Comparison of ENCODE assay signal across 10 cellular contexts in genomic region chr13:45121421-45121820, GRCh38. TPM values are rescaled to one million over a fixed set of nuclear protein-coding genes. Genes with fewer than 3 reads are reported as not detected.
A peak's percentile ranks its signal among the peaks of the same experiment; 100 is the strongest.
DNase-seq lines count a peak whose midpoint lies in the region; ATAC-seq and TF ChIP-seq lines count a peak whose summit lies in the region.
"Had no signal": no experiment of that assay in that cellular context is flagged by ENCODE, and none has a peak within 500 bp of the region (broad histone marks: within the 10 kb centered on the region; RNA-seq: fewer than 3 reads in every experiment).

No MANE protein-coding gene starts in this region.

- H3K4me1 Mint-ChIP-seq in GM23338 = peaks cover 5% of the 10 kb centered on the region; the same call in 2 of the 3 replicates

- no peaks in the 10 kb centered on the region for H3K27me3 Mint-ChIP-seq in GM23338 (ENCODE audit: insufficient read depth, low read depth, poor library complexity)
- H3K27me3 Mint-ChIP-seq: naive thymus-derived CD8-positive, alpha-beta T cell; T-cell had no signal

- H3K27me3 ChIP-seq in GM23338 (ENCODE audit: insufficient read depth) = no peaks in the 10 kb centered on the region
- H3K27me3 ChIP-seq in foreskin keratinocyte = no peaks in the 10 kb centered on the region
- no peaks in the 10 kb centered on the region for H3K27me3 ChIP-seq in stomach smooth muscle (ENCODE audit: control insufficient read depth in 1 of 2, insufficient read depth in 2 of 2, low read length in 2 of 2)

- H3K9me3 ChIP-seq in stomach smooth muscle (ENCODE audit: control insufficient read depth in 2 of 2, low read length in 2 of 2) = no peaks in the 10 kb centered on the region

- H4K20me1 ChIP-seq in GM23338 (replicated peaks; ENCODE audit: insufficient read depth) = peaks cover 26% of the 10 kb centered on the region

- no peaks in the 10 kb centered on the region for H3K36me3 ChIP-seq in GM23338 (ENCODE audit: insufficient read depth)
- H3K36me3 ChIP-seq in stomach smooth muscle (ENCODE audit: control insufficient read depth in 2 of 2, insufficient read depth in 2 of 2, low read length in 2 of 2) = no peaks in the 10 kb centered on the region

- no peak; a peak in 1 of 4 replicates for TF ChIP-seq CTCF in GM23338 (conservative IDR thresholded peaks at IDR 0.05; ENCODE audit: low read depth in 2 of 2)
- TF ChIP-seq CTCF in foreskin keratinocyte (conservative IDR thresholded peaks at IDR 0.05) = peak; percentile 44

- H3K9ac ChIP-seq in stomach smooth muscle (ENCODE audit: low read length in 2 of 2) = peak overlapping the region; percentile 85 to 91

- ATAC-seq in GM23338 (no peak), foreskin keratinocyte (peak; percentile 41)

- H2AFZ ChIP-seq in GM23338 = no peak overlapping the region

- H3K79me2 ChIP-seq in GM23338 (replicated peaks; ENCODE audit: insufficient read depth) = peaks cover 59% of the 10 kb centered on the region

- H3K27ac ChIP-seq in GM23338 (ENCODE audit: low read depth) (no peak overlapping the region), foreskin keratinocyte (peak overlapping the region; percentile 88), stomach smooth muscle (ENCODE audit: low read length) (no peak overlapping the region)

- no peaks in the 10 kb centered on the region for H3F3A ChIP-seq in GM23338 (replicated peaks; ENCODE audit: low read depth)

- no peak overlapping the region for H3K4me3 Mint-ChIP-seq in GM23338
- H3K4me3 Mint-ChIP-seq: naive thymus-derived CD8-positive, alpha-beta T cell; T-cell had no signal

- DNase-seq in GM23338 (ENCODE audit: low spot score) = peak; percentile 54
- DNase-seq in RKO (ENCODE audit: low spot score) = peak; percentile 72
- peak in 1 of 2 donors; percentile 22 for DNase-seq in foreskin keratinocyte
- no peak for DNase-seq in activated gamma-delta T cell treated with Interleukin-2 at 50 U/mL for 16 hours
- no peak for DNase-seq in nucleus accumbens (lab: John Stamatoyannopoulos, UW)
- DNase-seq in D341Med (ENCODE audit: low spot score) = no peak
- no peak for DNase-seq in NCI-H1436 (lab: John Stamatoyannopoulos, UW)

- no peaks in the 10 kb centered on the region; the same call in 2 of the 3 replicates for H3K36me3 Mint-ChIP-seq in GM23338 (ENCODE audit: low read depth)

- H3K4me2 ChIP-seq in GM23338 = peak overlapping the region; percentile 88

- H3K4me1 ChIP-seq in GM23338 (ENCODE audit: insufficient read depth) = peaks cover 5% of the 10 kb centered on the region; the same call in 1 of the 2 replicates
- no peaks in the 10 kb centered on the region for H3K4me1 ChIP-seq in foreskin keratinocyte
- H3K4me1 ChIP-seq in stomach smooth muscle (ENCODE audit: control insufficient read depth, insufficient read depth, low read length) = peaks cover 15% of the 10 kb centered on the region

- H3K4me3 ChIP-seq in GM23338 = peak overlapping the region; percentile 82
- H3K4me3 ChIP-seq in stomach smooth muscle (ENCODE audit: low read length in 2 of 2) = peak overlapping the region; percentile 89 to 98

- H3K9me2 ChIP-seq in GM23338 (ENCODE audit: insufficient read depth) = no peaks in the 10 kb centered on the region

- no peaks in the 10 kb centered on the region for H3K9me3 Mint-ChIP-seq in GM23338
- H3K9me3 Mint-ChIP-seq: naive thymus-derived CD8-positive, alpha-beta T cell; T-cell had no signal

- no peak overlapping the region for H3K27ac Mint-ChIP-seq in GM23338
- H3K27ac Mint-ChIP-seq: naive thymus-derived CD8-positive, alpha-beta T cell; T-cell had no signal

TF ChIP-seq in GM23338, 12 proteins besides CTCF, POLR2A, EP300 and RAD21:
- TF ChIP-seq EZH2phosphoT487 (IDR thresholded peaks at IDR 0.05; ENCODE audit: unreplicated experiment) (no peak), STAT1 (IDR thresholded peaks at IDR 0.05; ENCODE audit: unreplicated experiment) (no peak), NANOG (IDR thresholded peaks at IDR 0.05; ENCODE audit: borderline replicate concordance) (no peak), ZNF331 (CRISPR knock-in tag; IDR thresholded peaks at IDR 0.05; ENCODE audit: low read depth) (no peak), CREB1 (CRISPR knock-in tag; IDR thresholded peaks at IDR 0.05; ENCODE audit: low read depth) (no peak)

RNA-seq across cellular contexts. Expression of gene GTF2F2, which starts 1.1 kb away (rescaled TPM):
- total RNA-seq in GM23338 (2014; rRNA removed; shearing (Covaris generic)) = 37.1 and 42.1 TPM in 2 replicates
- 72.0 and 75.6 TPM in 2 replicates for polyA plus RNA-seq in GM23338 (2016; fragmentation: Nextera tagmentation; extraction: Ambion mirVana)
- total RNA-seq in foreskin keratinocyte = 45.4 and 49.3 TPM in 2 replicates
- 34.5 and 42.8 TPM in 2 replicates for polyA plus RNA-seq in foreskin keratinocyte

Comparison
In these comparisons a context has a peak if more than half of its experiments do, and no peak if none do; other contexts are left out.
1. DNase-seq: peak in GM23338 (single experiment) and RKO (single experiment); none in activated gamma-delta T cell treated with Interleukin-2 at 50 U/mL for 16 hours (single experiment), nucleus accumbens (0 of 56), D341Med (single experiment) and NCI-H1436 (single experiment).